Comparison of ENCODE assay signal across 18 cellular contexts in genomic region chr3:179744667-179745066, GRCh38.
"Had no signal": no experiment of that assay in that cellular context is flagged by ENCODE, and none has a peak within 500 bp of the region (broad histone marks: within the 10 kb centered on the region; RNA-seq: fewer than 3 reads in every experiment).

No MANE protein-coding gene starts in this region.

- H3K9me3 ChIP-seq: heart left ventricle, left lung, lower lobe of right lung, ovary had no signal

- H3K36me3 Mint-ChIP-seq: natural killer cell had no signal

- H3K4me1 Mint-ChIP-seq: memory B cell, mesothelial cell of epicardium, natural killer cell had no signal

- H3K9ac ChIP-seq: neural progenitor cell had no signal

- H3K4me1 ChIP-seq: left lung, lower lobe of right lung had no signal

- DNase-seq: effector CD8-positive, alpha-beta T cell; foreskin melanocyte; heart left ventricle; hippocampal formation; left lung; lower lobe of right lung; natural killer cell; nucleus accumbens; ovary; right cardiac atrium; small intestine; stimulated activated CD4-positive, alpha-beta T cell treated with anti-CD3 and anti-CD28 coated beads, Interleukin-12 subunit alpha, Interleukin-12 subunit beta, amount 100 ng/mL, for 4 hours; stimulated activated naive CD4-positive, alpha-beta T cell treated with Interleukin-2 at 50 U/mL for 16 hours; trophoblast cell had no signal

- H3K36me3 ChIP-seq: neural progenitor cell, ovary had no signal

- H3K9me3 Mint-ChIP-seq: memory B cell, mesothelial cell of epicardium, natural killer cell, neural progenitor cell had no signal

- H3K27ac ChIP-seq: coronary artery, left lung, lower lobe of right lung, neural progenitor cell, ovary had no signal

- H3K27ac Mint-ChIP-seq: memory B cell, mesothelial cell of epicardium, natural killer cell had no signal

- H3K27me3 ChIP-seq: heart left ventricle, left lung, neural progenitor cell, ovary had no signal

- H3K4me3 ChIP-seq: coronary artery, heart left ventricle, left lung, lower lobe of right lung, neural progenitor cell, ovary had no signal

- H3K27me3 Mint-ChIP-seq: memory B cell had no signal

- H3K4me3 Mint-ChIP-seq: memory B cell, mesothelial cell of epicardium, natural killer cell, neural progenitor cell had no signal

- ATAC-seq: left lung, natural killer cell, right cardiac atrium had no signal
